ENCODE assay signal across 8 cellular contexts in genomic region chr17:77332981-77333685, GRCh38.
A peak's percentile ranks its signal among the peaks of the same experiment; 100 is the strongest.
DNase-seq lines count a peak whose midpoint lies in the region; ATAC-seq, FAIRE-seq and TF ChIP-seq lines count a peak whose summit lies in the region.

No MANE protein-coding gene starts in this region.

- H3F3A ChIP-seq in GM23338 (replicated peaks; ENCODE audit: low read depth), result no peaks in the 10 kb centered on the region

- no peaks in the 10 kb centered on the region for H3K27me3 Mint-ChIP-seq in GM23338 (ENCODE audit: insufficient read depth, low read depth, poor library complexity)

- ATAC-seq in psoas muscle, result peak; percentile 64 to 78 (median 75)
- ATAC-seq in GM23338, result no peak
- ATAC-seq in GM21825 (IDR thresholded peaks at IDR 0.05; ENCODE audit: unreplicated experiment), result no peak

- H3K36me3 Mint-ChIP-seq in GM23338 (ENCODE audit: low read depth), result no peaks in the 10 kb centered on the region

- peaks cover 32% of the 10 kb centered on the region for H3K79me2 ChIP-seq in GM23338 (replicated peaks; ENCODE audit: insufficient read depth)

- intact Hi-C loops in psoas muscle (cut with DNase I), result loop anchor here (5.0 kb wide), 2 partner anchors 39 to 89 kb away; no protein-coding TSS in a partner anchor

- DNase-seq in EH (ENCODE audit: low read depth) (peak; percentile 96), OCI-M1 (lab: John Stamatoyannopoulos, UW) (peak; percentile 11), bronchial epithelial cell (ENCODE audit: low read depth) (peak; percentile 92), psoas muscle (no peak), GM23338 (ENCODE audit: low spot score) (no peak), GF-D8 (lab: John Stamatoyannopoulos, UW) (no peak), midbrain (lab: John Stamatoyannopoulos, UW) (no peak)

- H3K9me3 ChIP-seq in psoas muscle, result peaks cover 3% of the 10 kb centered on the region

- no peak overlapping the region for H3K4me2 ChIP-seq in GM23338

- H3K9me3 Mint-ChIP-seq in GM23338, result peaks cover 3% of the 10 kb centered on the region; the same call in 1 of the 3 replicates

- H3K4me3 ChIP-seq in bronchial epithelial cell (ENCODE audit: low read depth, low read length) (no peak overlapping the region), psoas muscle (no peak overlapping the region), GM23338 (no peak overlapping the region)

- H3K36me3 ChIP-seq in bronchial epithelial cell (ENCODE audit: control insufficient read depth, insufficient read depth, low read length), result no peaks in the 10 kb centered on the region
- no peaks in the 10 kb centered on the region for H3K36me3 ChIP-seq in psoas muscle (ENCODE audit: insufficient read depth in 1 of 2, low read depth in 1 of 2)
- H3K36me3 ChIP-seq in GM23338 (ENCODE audit: insufficient read depth), result no peaks in the 10 kb centered on the region; the same call in 1 of the 2 replicates

- FAIRE-seq in bronchial epithelial cell (lab: Jason Lieb, UNC), result no peak

- no peaks in the 10 kb centered on the region for H3K9me2 ChIP-seq in GM23338 (ENCODE audit: insufficient read depth)

- H3K27me3 ChIP-seq in bronchial epithelial cell (ENCODE audit: control insufficient read depth, insufficient read depth, low read length) (no peaks in the 10 kb centered on the region), psoas muscle (ENCODE audit: insufficient read depth in 3 of 3, low read length in 2 of 3) (no peaks in the 10 kb centered on the region), GM23338 (ENCODE audit: insufficient read depth) (no peaks in the 10 kb centered on the region)

- no peak overlapping the region for H3K27ac Mint-ChIP-seq in GM23338

- 0 out of 2 replicates have a peak, but pooled peaks cover 5% of the 10 kb centered on the region for H4K20me1 ChIP-seq in GM23338 (replicated peaks; ENCODE audit: insufficient read depth)

- H3K4me3 Mint-ChIP-seq in GM23338, result no peak overlapping the region

- peaks cover 19% of the 10 kb centered on the region for H3K4me1 Mint-ChIP-seq in GM23338

- peak overlapping the region; percentile 57 for H3K27ac ChIP-seq in psoas muscle
- H3K27ac ChIP-seq in GM23338 (ENCODE audit: low read depth), result no peak overlapping the region

- H2AFZ ChIP-seq in GM23338, result no peak overlapping the region

- TF ChIP-seq CTCF in bronchial epithelial cell (IDR thresholded peaks at IDR 0.05; ENCODE audit: insufficient read depth, low read length, severe bottlenecking) (no peak), psoas muscle (IDR thresholded peaks at IDR 0.05) (no peak), GM23338 (conservative IDR thresholded peaks at IDR 0.05; ENCODE audit: low read depth in 2 of 2) (no peak)

- H3K4me1 ChIP-seq in psoas muscle (peaks cover 33% of the 10 kb centered on the region), GM23338 (ENCODE audit: insufficient read depth) (no peaks in the 10 kb centered on the region)

- WGBS in psoas muscle, 3 donors, result 64 to 83% (median 65%) methylated on average over 7 of the region's 7 CpGs

TF ChIP-seq in GM23338, 12 proteins besides CTCF, POLR2A, EP300 and RAD21 (continues in another document):
- TF ChIP-seq JUNB (IDR thresholded peaks at IDR 0.05; ENCODE audit: unreplicated experiment), result no peak
- no peak for TF ChIP-seq ZNF114 (CRISPR knock-in tag; IDR thresholded peaks at IDR 0.05)
- TF ChIP-seq EZH2 (IDR thresholded peaks at IDR 0.05; ENCODE audit: low read depth, unreplicated experiment), result no peak
- no peak for TF ChIP-seq STAT1 (IDR thresholded peaks at IDR 0.05; ENCODE audit: unreplicated experiment)
- TF ChIP-seq ZNF462 (CRISPR knock-in tag; IDR thresholded peaks at IDR 0.05), result no peak
- TF ChIP-seq REST (IDR thresholded peaks at IDR 0.05; ENCODE audit: unreplicated experiment), result no peak
- no peak for TF ChIP-seq POLR2AphosphoS5 (IDR thresholded peaks at IDR 0.05; ENCODE audit: low read depth)
- no peak for TF ChIP-seq ZNF331 (CRISPR knock-in tag; IDR thresholded peaks at IDR 0.05; ENCODE audit: low read depth)
- no peak for TF ChIP-seq EZH2phosphoT487 (IDR thresholded peaks at IDR 0.05; ENCODE audit: unreplicated experiment)

Comparison
In these comparisons a context has a peak if more than half of its experiments do, and no peak if none do; other contexts are left out.
1. DNase-seq: peak in EH (single experiment), OCI-M1 (single experiment) and bronchial epithelial cell (single experiment); none in psoas muscle (0 of 2), GM23338 (single experiment), GF-D8 (single experiment) and midbrain (single experiment).
2. ATAC-seq: peak in psoas muscle (4 of 4); none in GM23338 (single experiment) and GM21825 (single experiment).